ENCODE assay signal across 16 cellular contexts in the genomic region with DNA sequence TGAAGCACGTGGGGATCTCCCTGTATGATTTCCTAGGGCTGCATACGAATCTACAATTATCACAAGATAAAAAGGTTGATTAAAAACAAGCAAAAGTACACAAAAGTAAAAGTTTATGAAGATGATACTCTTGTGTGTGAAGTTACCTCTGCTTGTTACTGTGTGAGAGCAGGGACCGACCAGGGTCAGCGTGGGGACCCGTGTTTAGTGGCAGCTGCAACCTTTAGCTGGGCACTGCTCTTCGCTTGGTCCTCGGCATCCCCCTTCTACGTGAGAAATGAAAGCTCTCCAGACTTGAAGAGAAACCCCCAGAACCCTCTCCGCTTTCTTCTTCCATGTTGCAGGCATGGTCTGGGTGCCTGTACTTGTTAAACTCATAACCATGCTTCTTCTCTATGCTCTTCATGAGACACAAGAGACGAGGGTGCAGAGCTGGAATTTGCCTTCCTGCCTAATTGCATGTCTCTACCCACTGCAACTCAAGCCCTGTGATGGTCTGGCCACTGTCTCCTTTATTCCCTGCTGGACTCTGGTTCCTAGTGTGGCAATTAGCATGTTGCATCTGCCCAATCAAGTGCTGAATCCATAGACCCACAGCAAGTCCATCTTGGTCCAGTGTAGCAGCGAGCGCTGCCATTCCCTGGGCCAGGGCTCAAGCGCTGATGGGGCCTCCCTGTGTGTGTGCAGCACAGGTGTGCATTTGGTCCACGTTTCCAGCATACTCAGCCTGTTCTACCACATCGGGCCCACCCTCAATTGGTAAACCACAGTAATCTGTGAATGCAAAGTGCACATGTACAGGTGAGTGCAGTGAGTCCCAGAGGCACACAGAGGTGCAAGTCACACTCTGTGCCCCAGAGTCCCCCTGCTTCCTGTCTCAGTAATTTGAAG.
DNase-seq lines count a peak whose midpoint lies in the region; ATAC-seq and TF ChIP-seq lines count a peak whose summit lies in the region.
"Had no signal": no experiment of that assay in that cellular context is flagged by ENCODE, and none has a peak within 500 bp of the region (broad histone marks: within the 10 kb centered on the region; RNA-seq: fewer than 3 reads in every experiment).

No MANE protein-coding gene starts in this region.

- no peak overlapping the region for H3K18ac ChIP-seq in trophoblast cell (ENCODE audit: low read length)

- no peak overlapping the region for H3K14ac ChIP-seq in trophoblast cell (ENCODE audit: low read length)

- H3K36me3 ChIP-seq in heart right ventricle (no peaks in the 10 kb centered on the region), endodermal cell (ENCODE audit: control insufficient read depth, insufficient read depth, low read length) (no peaks in the 10 kb centered on the region), trophoblast cell (ENCODE audit: control insufficient read depth in 1 of 2, insufficient read depth in 2 of 2, low read length in 2 of 2) (no peaks in the 10 kb centered on the region), vagina (no peaks in the 10 kb centered on the region)
- H3K36me3 ChIP-seq: Peyer's patch had no signal

- H3K4me3 Mint-ChIP-seq in endodermal cell, result no peak overlapping the region
- H3K4me3 Mint-ChIP-seq: CD4-positive, CD25-positive, alpha-beta regulatory T cell had no signal

- H3K4ac ChIP-seq in trophoblast cell (ENCODE audit: low read depth, low read length), result no peak overlapping the region

- no peak overlapping the region for H4K91ac ChIP-seq in trophoblast cell (ENCODE audit: low read depth, low read length)

- WGBS in heart right ventricle, 2 donors, result 86 to 89% methylated on average over 15 of the region's 15 CpGs
- WGBS in endodermal cell (ENCODE audit: insufficient coverage in 1 of 2, insufficient read length in 1 of 2), 2 experiments, result 80 to 83% methylated on average over 10 to 15 of the region's 15 CpGs
- WGBS in trophoblast cell (ENCODE audit: extremely low coverage, insufficient coverage, insufficient read length), result no CpG with 5 or more reads among the region's 15 CpGs

- no peak overlapping the region for H2BK12ac ChIP-seq in trophoblast cell (ENCODE audit: low read length)

- H3K23ac ChIP-seq in trophoblast cell (ENCODE audit: low read length), result no peak overlapping the region

- peaks cover 4% of the 10 kb centered on the region for H3K27me3 Mint-ChIP-seq in endodermal cell (ENCODE audit: insufficient read depth)

- H3K79me2 ChIP-seq in trophoblast cell (ENCODE audit: control insufficient read depth, insufficient read depth, low read length, poor library complexity), result no peaks in the 10 kb centered on the region

- H3K27me3 ChIP-seq in heart right ventricle (peaks cover 0 to 5% (median 0%) of the 10 kb centered on the region in 7 donors), endodermal cell (ENCODE audit: control insufficient read depth, insufficient read depth, low read length, poor library complexity, severe bottlenecking) (peaks cover 4% of the 10 kb centered on the region), trophoblast cell (ENCODE audit: insufficient read depth, low read length) (no peaks in the 10 kb centered on the region), vagina (no peaks in the 10 kb centered on the region)
- H3K27me3 ChIP-seq: Peyer's patch had no signal

- H2AFZ ChIP-seq in trophoblast cell (ENCODE audit: insufficient read depth, low read length, poor library complexity), result no peak overlapping the region
- H2AFZ ChIP-seq: GM23248 had no signal

- TF ChIP-seq CTCF in heart right ventricle (IDR thresholded peaks at IDR 0.05) (no peak), endodermal cell (conservative IDR thresholded peaks at IDR 0.05) (no peak), vagina (IDR thresholded peaks at IDR 0.05) (no peak), foreskin fibroblast (IDR thresholded peaks at IDR 0.05; ENCODE audit: low read depth, low read length) (no peak)

- H4K12ac ChIP-seq in trophoblast cell (ENCODE audit: low read depth, low read length), result no peak overlapping the region

- no peak overlapping the region for H3K27ac Mint-ChIP-seq in endodermal cell
- H3K27ac Mint-ChIP-seq: CD4-positive, CD25-positive, alpha-beta regulatory T cell had no signal

- no peaks in the 10 kb centered on the region for H3K4me1 Mint-ChIP-seq in endodermal cell
- H3K4me1 Mint-ChIP-seq: CD4-positive, CD25-positive, alpha-beta regulatory T cell had no signal

- H3K9ac ChIP-seq in endodermal cell (ENCODE audit: extremely low read depth, low read length, poor library complexity, severe bottlenecking), result no peak overlapping the region
- peak overlapping the region; percentile 18 for H3K9ac ChIP-seq in trophoblast cell (ENCODE audit: low read length)
- H3K9ac ChIP-seq: GM23248 had no signal

- H4K8ac ChIP-seq in trophoblast cell (ENCODE audit: low read depth, low read length), result no peak overlapping the region

- intact Hi-C loops in Right ventricle myocardium inferior (cut with DNase I) (no loop called here), heart right ventricle (cut with DNase I) (no loop called here), vagina (cut with DNase I) (loop anchor here (5.0 kb wide), 1 partner anchor 89 kb away; the partner anchor contains the start of gene TWIST2)

- H3K79me1 ChIP-seq in trophoblast cell (ENCODE audit: low read length), result no peaks in the 10 kb centered on the region

- no peak overlapping the region for H3K4me2 ChIP-seq in trophoblast cell (ENCODE audit: low read length)
- H3K4me2 ChIP-seq: A549 had no signal

- H3K4me1 ChIP-seq in heart right ventricle (peaks cover 0 to 8% (median 0%) of the 10 kb centered on the region in 9 donors), endodermal cell (ENCODE audit: control insufficient read depth, insufficient read depth, low read length) (no peaks in the 10 kb centered on the region), trophoblast cell (ENCODE audit: control insufficient read depth in 1 of 2, insufficient read depth in 2 of 2, low read length in 2 of 2) (no peaks in the 10 kb centered on the region), vagina (peaks cover 15% of the 10 kb centered on the region)
- H3K4me1 ChIP-seq: A549, Peyer's patch had no signal

- H3K9me3 Mint-ChIP-seq in endodermal cell, result no peaks in the 10 kb centered on the region

- H3K36me3 Mint-ChIP-seq in endodermal cell (ENCODE audit: low read depth), result no peaks in the 10 kb centered on the region
- H3K36me3 Mint-ChIP-seq: CD4-positive, CD25-positive, alpha-beta regulatory T cell had no signal

- H3K4me3 ChIP-seq in heart right ventricle (no peak overlapping the region), endodermal cell (ENCODE audit: low read length) (no peak overlapping the region), trophoblast cell (ENCODE audit: low read depth, low read length) (no peak overlapping the region), vagina (no peak overlapping the region), foreskin fibroblast (ENCODE audit: low read depth in 1 of 2, low read length in 2 of 2) (no peak overlapping the region)
- H3K4me3 ChIP-seq: A549, GM12878, GM23248, Peyer's patch had no signal

- no peak overlapping the region for H2AK5ac ChIP-seq in trophoblast cell (ENCODE audit: low read length)

- no peak overlapping the region for H3K27ac ChIP-seq in heart right ventricle
- H3K27ac ChIP-seq in endodermal cell (ENCODE audit: low read depth, low read length), result no peak overlapping the region
- no peak overlapping the region for H3K27ac ChIP-seq in trophoblast cell (ENCODE audit: low read depth, low read length)
- H3K27ac ChIP-seq in vagina, result no peak overlapping the region
- H3K27ac ChIP-seq: A549, GM23248, Peyer's patch had no signal

- DNase-seq in Right ventricle myocardium inferior (ENCODE audit: missing footprints), result peak; percentile 25
- DNase-seq in heart right ventricle, result no peak
- DNase-seq in endodermal cell, result peak; percentile 32
- no peak for DNase-seq in trophoblast cell
- peak; percentile 70 to 83 for DNase-seq in vagina (ENCODE audit: extremely low spot score in 2 of 2)
- DNase-seq in NCI-H187 (lab: John Stamatoyannopoulos, UW), result no peak
- no peak for DNase-seq in foreskin fibroblast
- DNase-seq: CD4-positive, CD25-positive, alpha-beta regulatory T cell; DMS53; GM23248; NCI-H1417; NCI-H2029 treated with DMSO at 0.1 percent for 48 hours; NCI-H510A treated with DMSO at 0.1 percent for 48 hours had no signal

- TF ChIP-seq POLR2A in vagina (IDR thresholded peaks at IDR 0.05), result no peak

- no peak overlapping the region for H2BK120ac ChIP-seq in trophoblast cell (ENCODE audit: insufficient read depth, low read length, poor library complexity)

- ATAC-seq in Right ventricle myocardium inferior (no peak), heart right ventricle (no peak)
- ATAC-seq: GM12878 had no signal

- H2BK5ac ChIP-seq in trophoblast cell (ENCODE audit: low read depth, low read length, poor library complexity), result no peak overlapping the region

- H3K9me3 ChIP-seq in heart right ventricle, result peaks cover 0 to 24% (median 5%) of the 10 kb centered on the region in 11 donors
- H3K9me3 ChIP-seq in endodermal cell (ENCODE audit: control insufficient read depth, low read length), result peaks cover 3% of the 10 kb centered on the region
- H3K9me3 ChIP-seq in trophoblast cell (ENCODE audit: insufficient read depth, low read depth, low read length), result peaks cover 13% of the 10 kb centered on the region
- no peaks in the 10 kb centered on the region for H3K9me3 ChIP-seq in vagina
- H3K9me3 ChIP-seq: Peyer's patch had no signal

Comparison
In these comparisons a context has a peak if more than half of its experiments do, and no peak if none do; other contexts are left out.
1. DNase-seq: peak in Right ventricle myocardium inferior (single experiment), endodermal cell (single experiment) and vagina (2 of 2); none in heart right ventricle (0 of 2), trophoblast cell (0 of 2), NCI-H187 (0 of 2) and foreskin fibroblast (0 of 2).